Comparison of ENCODE assay signal across 13 cellular contexts in the genomic region with DNA sequence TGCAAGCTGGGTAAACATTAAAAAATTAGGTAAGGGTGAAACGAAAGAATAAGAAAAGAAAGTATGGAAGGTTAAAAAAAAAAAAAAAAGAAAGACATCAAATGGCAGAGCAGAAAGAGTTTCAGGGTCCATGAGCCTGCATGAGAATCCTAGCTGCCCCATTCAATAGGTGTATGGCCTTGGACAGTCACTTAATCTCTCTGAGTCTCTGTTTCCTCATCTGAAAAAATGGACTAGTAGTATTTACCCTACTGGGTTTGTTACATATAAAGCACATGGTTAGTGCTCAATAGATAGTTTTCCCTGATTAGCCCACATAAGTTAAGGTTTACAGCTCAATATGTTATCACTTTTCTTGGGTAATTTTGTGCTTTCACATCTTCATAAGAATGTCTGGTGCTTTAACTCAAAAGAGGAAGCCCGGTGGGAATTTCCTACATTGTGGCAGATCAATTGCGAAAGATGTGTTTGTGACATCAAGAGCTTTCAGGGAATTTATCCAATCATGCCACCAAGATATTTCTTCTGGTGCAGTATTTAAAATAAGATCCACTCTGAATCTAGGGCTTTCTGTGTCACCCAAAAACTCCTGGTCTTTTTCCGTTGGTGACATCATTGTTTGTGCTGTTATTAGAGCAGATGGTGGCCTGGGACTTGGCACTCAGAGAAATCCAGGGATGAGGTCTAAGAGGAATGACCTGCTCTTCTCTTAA. TPM values are rescaled to one million over a fixed set of nuclear protein-coding genes. Genes with fewer than 3 reads are reported as not detected.
DNase-seq lines count a peak whose midpoint lies in the region; ATAC-seq and TF ChIP-seq lines count a peak whose summit lies in the region.
"Had no signal": no experiment of that assay in that cellular context is flagged by ENCODE, and none has a peak within 500 bp of the region (broad histone marks: within the 10 kb centered on the region; RNA-seq: fewer than 3 reads in every experiment).

No MANE protein-coding gene starts in this region.

- no peak overlapping the region for H3K27ac Mint-ChIP-seq in HFFc6
- no peak overlapping the region for H3K27ac Mint-ChIP-seq in memory B cell
- H3K27ac Mint-ChIP-seq: activated naive CD8-positive, alpha-beta T cell treated with anti-CD3 and anti-CD28 coated beads, Interleukin-2, amount 10 ng/mL, durations not matched to agents 7 days and 5 days; WTC11 had no signal

- CTCF ChIA-PET in RWPE1 (lab: Yijun Ruan, JAX): no interaction called here

- H3K4me3 Mint-ChIP-seq in HFFc6 (no peak overlapping the region), memory B cell (no peak overlapping the region)
- H3K4me3 Mint-ChIP-seq: activated naive CD8-positive, alpha-beta T cell treated with anti-CD3 and anti-CD28 coated beads, Interleukin-2, amount 10 ng/mL, durations not matched to agents 7 days and 5 days; WTC11 had no signal

- ATAC-seq in memory B cell (ENCODE audit: low read depth): peak; percentile 87
- ATAC-seq in GM18519 (IDR thresholded peaks at IDR 0.05; ENCODE audit: low FRiP score, unreplicated experiment): no peak
- ATAC-seq: WTC11 had no signal

- H3K4me1 Mint-ChIP-seq in HFFc6 (ENCODE audit: low read depth) (peaks cover 24% of the 10 kb centered on the region), memory B cell (no peaks in the 10 kb centered on the region)
- H3K4me1 Mint-ChIP-seq: activated naive CD8-positive, alpha-beta T cell treated with anti-CD3 and anti-CD28 coated beads, Interleukin-2, amount 10 ng/mL, durations not matched to agents 7 days and 5 days had no signal

- POLR2A ChIA-PET in RWPE1 (lab: Yijun Ruan, JAX; ENCODE audit: low non-redundant PET): no interaction called here

- H3K27me3 Mint-ChIP-seq in HFFc6 (ENCODE audit: insufficient read depth) (peaks cover 4% of the 10 kb centered on the region), memory B cell (peaks cover 1% of the 10 kb centered on the region)

- H3K27ac ChIP-seq in RWPE1: no peak overlapping the region
- H3K27ac ChIP-seq: thoracic aorta had no signal

- no peaks in the 10 kb centered on the region for H3K9me3 Mint-ChIP-seq in HFFc6
- H3K9me3 Mint-ChIP-seq in memory B cell: no peaks in the 10 kb centered on the region
- H3K9me3 Mint-ChIP-seq: activated naive CD8-positive, alpha-beta T cell treated with anti-CD3 and anti-CD28 coated beads, Interleukin-2, amount 10 ng/mL, durations not matched to agents 7 days and 5 days; WTC11 had no signal

- TF ChIP-seq CTCF in HFFc6 (IDR thresholded peaks at IDR 0.05) (no peak), RWPE1 (conservative IDR thresholded peaks at IDR 0.05; ENCODE audit: low read depth) (no peak)

- DNase-seq in AML-193 (lab: John Stamatoyannopoulos, UW) (peak; percentile 79 to 89), HFFc6 (peak; percentile 23), SKM-1 treated with dmso at 0.1 percent for 144 hours (lab: John Stamatoyannopoulos, UW; ENCODE audit: unreplicated experiment) (peak; percentile 90), memory B cell (ENCODE audit: low spot score in 2 of 2) (peak in 1 of 2 donors; percentile 29), RWPE1 (ENCODE audit: low spot score) (no peak), islet precursor cell (no peak)
- DNase-seq in activated effector memory CD4-positive, alpha-beta T cell treated with anti-CD3 and anti-CD28 coated beads, Interleukin-2, amount 50 U/mL, for 16 hours: no peak
- DNase-seq: activated naive CD8-positive, alpha-beta T cell treated with anti-CD3 and anti-CD28 coated beads, Interleukin-2, amount 10 ng/mL, durations not matched to agents 7 days and 5 days; mesendoderm; NCI-H446 treated with DMSO at 0.1 percent for 48 hours had no signal

- H3K36me3 Mint-ChIP-seq in HFFc6 (ENCODE audit: low read depth): no peaks in the 10 kb centered on the region
- no peaks in the 10 kb centered on the region for H3K36me3 Mint-ChIP-seq in memory B cell
- H3K36me3 Mint-ChIP-seq: activated naive CD8-positive, alpha-beta T cell treated with anti-CD3 and anti-CD28 coated beads, Interleukin-2, amount 10 ng/mL, durations not matched to agents 7 days and 5 days; WTC11 had no signal

RNA-seq across cellular contexts. Expression of gene UBE2E1, which starts 57.2 kb away (rescaled TPM):
- 10 to 100 TPM; 75.6 to 93.8 (median 84.2) TPM for total RNA-seq in HFFc6 (2021; fragmentation: NEBNext Ultra II Directional; extraction: Animal tissue kit (Norgen Biotek cat#: 25700))

Comparison
In these comparisons a context has a peak if more than half of its experiments do, and no peak if none do; other contexts are left out.
1. DNase-seq: peak in AML-193 (2 of 2), HFFc6 (single experiment) and SKM-1 treated with dmso at 0.1 percent for 144 hours (single experiment); none in RWPE1 (single experiment), activated effector memory CD4-positive, alpha-beta T cell treated with anti-CD3 and anti-CD28 coated beads, Interleukin-2, amount 50 U/mL, for 16 hours (single experiment) and islet precursor cell (single experiment).